ENCODE assay signal across 22 cellular contexts in genomic region chr2:19287324-19287723, GRCh38.
DNase-seq lines count a peak whose midpoint lies in the region; ATAC-seq and TF ChIP-seq lines count a peak whose summit lies in the region.
"Had no signal": no experiment of that assay in that cellular context is flagged by ENCODE, and none has a peak within 500 bp of the region (broad histone marks: within the 10 kb centered on the region; RNA-seq: fewer than 3 reads in every experiment).

No MANE protein-coding gene starts in this region.

- WGBS in mammary epithelial cell (ENCODE audit: low coverage, missing lambda C conversion rate): 8% methylated on average over 1 of the region's 1 CpG
- WGBS in trophoblast cell (ENCODE audit: extremely low coverage, insufficient coverage, insufficient read length): no CpG with 5 or more reads among the region's 1 CpG

- H3K23ac ChIP-seq in trophoblast cell (ENCODE audit: low read length): no peak overlapping the region

- no peaks in the 10 kb centered on the region for H3K36me3 Mint-ChIP-seq in GM23338 (ENCODE audit: low read depth)

- H3K14ac ChIP-seq in trophoblast cell (ENCODE audit: low read length): no peak overlapping the region

- H4K8ac ChIP-seq in trophoblast cell (ENCODE audit: low read depth, low read length): no peak overlapping the region

- H3K79me2 ChIP-seq in GM23338 (replicated peaks; ENCODE audit: insufficient read depth) (no peaks in the 10 kb centered on the region), mammary epithelial cell (ENCODE audit: insufficient read depth, low read length) (no peaks in the 10 kb centered on the region), trophoblast cell (ENCODE audit: control insufficient read depth, insufficient read depth, low read length, poor library complexity) (no peaks in the 10 kb centered on the region)

- no peak overlapping the region for H2AK5ac ChIP-seq in trophoblast cell (ENCODE audit: low read length)

- H3K27me3 Mint-ChIP-seq in GM23338 (ENCODE audit: insufficient read depth, low read depth, poor library complexity): no peaks in the 10 kb centered on the region

- H2BK5ac ChIP-seq in trophoblast cell (ENCODE audit: low read depth, low read length, poor library complexity): no peak overlapping the region

- H3K9me3 ChIP-seq in mammary epithelial cell (replicated peaks; ENCODE audit: insufficient read depth, low read length): no peaks in the 10 kb centered on the region
- H3K9me3 ChIP-seq in trophoblast cell (ENCODE audit: insufficient read depth, low read depth, low read length): no peaks in the 10 kb centered on the region
- no peaks in the 10 kb centered on the region for H3K9me3 ChIP-seq in BE2C
- H3K9me3 ChIP-seq: Peyer's patch, SJSA1 had no signal

- H3K4me3 Mint-ChIP-seq in GM23338: no peak overlapping the region
- H3K4me3 Mint-ChIP-seq: CD8-positive, alpha-beta memory T cell had no signal

- 0 out of 2 replicates have a peak overlapping the region, but pooled peaks have one; percentile 39 for H3K27ac Mint-ChIP-seq in GM23338
- H3K27ac Mint-ChIP-seq: CD8-positive, alpha-beta memory T cell had no signal

- no peak overlapping the region for H3K4me2 ChIP-seq in GM23338
- H3K4me2 ChIP-seq in mammary epithelial cell (ENCODE audit: insufficient read depth, low read depth, low read length): no peak overlapping the region
- H3K4me2 ChIP-seq in trophoblast cell (ENCODE audit: low read length): no peak overlapping the region

- no TSS peak for BruUV-seq in mammary epithelial cell (replicated peaks; lab: Mats Ljungman, UMichigan)

- no peak overlapping the region for H3K4ac ChIP-seq in trophoblast cell (ENCODE audit: low read depth, low read length)

- H4K20me1 ChIP-seq in GM23338 (replicated peaks; ENCODE audit: insufficient read depth): no peaks in the 10 kb centered on the region
- no peaks in the 10 kb centered on the region for H4K20me1 ChIP-seq in mammary epithelial cell (ENCODE audit: insufficient read depth, low read length)

- no peaks in the 10 kb centered on the region for H3K9me2 ChIP-seq in GM23338 (ENCODE audit: insufficient read depth)

- H3F3A ChIP-seq in GM23338 (replicated peaks; ENCODE audit: low read depth): no peaks in the 10 kb centered on the region

- no peak overlapping the region for H4K91ac ChIP-seq in trophoblast cell (ENCODE audit: low read depth, low read length)

- H3K27ac ChIP-seq in GM23338 (ENCODE audit: low read depth): no peak overlapping the region
- H3K27ac ChIP-seq in mammary epithelial cell (ENCODE audit: insufficient read depth, low read depth, low read length): no peak overlapping the region
- H3K27ac ChIP-seq in trophoblast cell (ENCODE audit: low read depth, low read length): no peak overlapping the region
- H3K27ac ChIP-seq: C4-2B, Peyer's patch, SJSA1 had no signal

- H3K9ac ChIP-seq in mammary epithelial cell (ENCODE audit: insufficient read depth, low read length) (no peak overlapping the region), trophoblast cell (ENCODE audit: low read length) (no peak overlapping the region)

- no peak overlapping the region for H2BK12ac ChIP-seq in trophoblast cell (ENCODE audit: low read length)

- H4K12ac ChIP-seq in trophoblast cell (ENCODE audit: low read depth, low read length): no peak overlapping the region

- no peaks in the 10 kb centered on the region for H3K27me3 ChIP-seq in GM23338 (ENCODE audit: insufficient read depth)
- no peaks in the 10 kb centered on the region for H3K27me3 ChIP-seq in mammary epithelial cell (ENCODE audit: insufficient read depth, low read length)
- no peaks in the 10 kb centered on the region for H3K27me3 ChIP-seq in trophoblast cell (ENCODE audit: insufficient read depth, low read length)
- H3K27me3 ChIP-seq in BE2C: no peaks in the 10 kb centered on the region
- H3K27me3 ChIP-seq: Peyer's patch, SJSA1 had no signal

- H3K4me1 Mint-ChIP-seq in GM23338: no peaks in the 10 kb centered on the region

- H2BK120ac ChIP-seq in trophoblast cell (ENCODE audit: insufficient read depth, low read length, poor library complexity): no peak overlapping the region

- H3K36me3 ChIP-seq in GM23338 (ENCODE audit: insufficient read depth): no peaks in the 10 kb centered on the region
- H3K36me3 ChIP-seq in mammary epithelial cell (ENCODE audit: insufficient read depth, low read length): no peaks in the 10 kb centered on the region
- H3K36me3 ChIP-seq in trophoblast cell (ENCODE audit: control insufficient read depth in 1 of 2, insufficient read depth in 2 of 2, low read length in 2 of 2): no peaks in the 10 kb centered on the region
- H3K36me3 ChIP-seq in BE2C: no peaks in the 10 kb centered on the region
- H3K36me3 ChIP-seq: Peyer's patch, SJSA1 had no signal

- in situ Hi-C loops in mammary epithelial cell (cut with MboI; ENCODE audit: low sequenced_read_pairs in 2 of 2): no loop called here

- ATAC-seq in GM23338: no peak
- no peak for ATAC-seq in HG02798 (IDR thresholded peaks at IDR 0.05; ENCODE audit: poor library complexity, unreplicated experiment)

- H3K18ac ChIP-seq in trophoblast cell (ENCODE audit: low read length): no peak overlapping the region

- CTCF ChIA-PET in mammary epithelial cell (lab: Charles Lee; ENCODE audit: low non-redundant PET): no interaction called here

- H3K4me1 ChIP-seq in GM23338 (ENCODE audit: insufficient read depth) (no peaks in the 10 kb centered on the region), mammary epithelial cell (ENCODE audit: insufficient read depth, low read length) (no peaks in the 10 kb centered on the region), trophoblast cell (ENCODE audit: control insufficient read depth in 1 of 2, insufficient read depth in 2 of 2, low read length in 2 of 2) (peaks cover 5 to 6% of the 10 kb centered on the region in 2 experiments), BE2C (no peaks in the 10 kb centered on the region)
- H3K4me1 ChIP-seq: Peyer's patch, SJSA1 had no signal

- intact Hi-C loops in mammary epithelial cell (cut with micrococcal nuclease): no loop called here

- DNase-seq in EL: peak; percentile 7
- no peak for DNase-seq in GM23338 (ENCODE audit: low spot score)
- peak; percentile 10 for DNase-seq in mammary epithelial cell
- peak; percentile 49 to 82 for DNase-seq in trophoblast cell
- no peak for DNase-seq in A172 (ENCODE audit: low spot score)
- no peak for DNase-seq in BE2C
- DNase-seq: ACHN; Calu3; CD8-positive, alpha-beta memory T cell; DMS153; GF-D8; H7; KBM-7; NCI-H1105; NCI-H2029 treated with DMSO at 0.1 percent for 48 hours; NCI-H345; NCI-H524; NCI-H82; Peyer's patch had no signal

- H3K4me3 ChIP-seq in GM23338: no peak overlapping the region
- no peak overlapping the region for H3K4me3 ChIP-seq in mammary epithelial cell (replicated peaks in 1 of 3; ENCODE audit: insufficient read depth in 1 of 3, low read depth in 2 of 3, low read length in 3 of 3)
- no peak overlapping the region for H3K4me3 ChIP-seq in trophoblast cell (ENCODE audit: low read depth, low read length)
- no peak overlapping the region for H3K4me3 ChIP-seq in BE2C (ENCODE audit: low read depth, low read length)
- H3K4me3 ChIP-seq: Peyer's patch, SJSA1 had no signal

- H3K9me3 Mint-ChIP-seq in GM23338: no peaks in the 10 kb centered on the region

- H2AFZ ChIP-seq in GM23338: no peak overlapping the region
- H2AFZ ChIP-seq in mammary epithelial cell (ENCODE audit: low read depth, low read length): no peak overlapping the region
- H2AFZ ChIP-seq in trophoblast cell (ENCODE audit: insufficient read depth, low read length, poor library complexity): no peak overlapping the region

- dilution Hi-C loops in mammary epithelial cell (cut with HindIII; ENCODE audit: low sequenced_read_pairs): no loop called here

- TF ChIP-seq CTCF in GM23338 (conservative IDR thresholded peaks at IDR 0.05; ENCODE audit: low read depth in 2 of 2): no peak
- no peak for TF ChIP-seq CTCF in mammary epithelial cell (conservative IDR thresholded peaks at IDR 0.05 in 1 of 2, IDR thresholded peaks at IDR 0.05 in 1 of 2; ENCODE audit: extremely low read depth in 1 of 2, insufficient read depth in 1 of 2, low read depth in 1 of 2, low read length in 2 of 2)
- no peak for TF ChIP-seq CTCF in BE2C (IDR thresholded peaks at IDR 0.05; ENCODE audit: low read depth, low read length)

- H3K79me1 ChIP-seq in trophoblast cell (ENCODE audit: low read length): no peaks in the 10 kb centered on the region

TF ChIP-seq in GM23338, 12 proteins besides CTCF, POLR2A, EP300 and RAD21:
- TF ChIP-seq JUNB (IDR thresholded peaks at IDR 0.05; ENCODE audit: unreplicated experiment): no peak

Comparison
In these comparisons a context has a peak if more than half of its experiments do, and no peak if none do; other contexts are left out.
1. DNase-seq: peak in EL (single experiment), mammary epithelial cell (single experiment) and trophoblast cell (2 of 2); none in GM23338 (single experiment), A172 (single experiment) and BE2C (single experiment).